8 cellular contexts compared by ENCODE assay signal in genomic region chr18:79680100-79680879, GRCh38. TPM values are rescaled to one million over a fixed set of nuclear protein-coding genes. Genes with fewer than 3 reads are reported as not detected.
A peak's percentile ranks its signal among the peaks of the same experiment; 100 is the strongest.
DNase-seq lines count a peak whose midpoint lies in the region; ATAC-seq and TF ChIP-seq lines count a peak whose summit lies in the region.

No MANE protein-coding gene starts in this region.

- no peaks in the 10 kb centered on the region for H3K9me3 ChIP-seq in gastroesophageal sphincter

- H3K4me1 ChIP-seq in gastroesophageal sphincter (peaks cover 0 to 57% (median 24%) of the 10 kb centered on the region in 3 donors), rectal smooth muscle tissue (ENCODE audit: control insufficient read depth, insufficient read depth, low read length) (peaks cover 18% of the 10 kb centered on the region)

- peak overlapping the region; percentile 45 for H3K9ac ChIP-seq in rectal smooth muscle tissue (ENCODE audit: low read length)

- H3K36me3 ChIP-seq in gastroesophageal sphincter (peaks cover 0 to 21% of the 10 kb centered on the region in 2 donors), rectal smooth muscle tissue (ENCODE audit: control insufficient read depth, insufficient read depth, low read length) (peaks cover 7% of the 10 kb centered on the region)

- ATAC-seq in HG02798 (IDR thresholded peaks at IDR 0.05; ENCODE audit: poor library complexity, unreplicated experiment): peak; percentile 0
- peak; percentile 5 for ATAC-seq in gastroesophageal sphincter

- 17% methylated on average over 6 to 15 of the region's 54 CpGs for WGBS in gastroesophageal sphincter (ENCODE audit: low coverage in 1 of 2), 2 donors

- no peak for TF ChIP-seq EP300 in gastroesophageal sphincter (IDR thresholded peaks at IDR 0.05)

- DNase-seq in GM12865 (ENCODE audit: low read depth) (peak; percentile 41), NCI-H460 (ENCODE audit: extremely low read depth, low read depth) (peak; percentile 3), kidney glomerular epithelial cell (lab: John Stamatoyannopoulos, UW) (no peak), epidermal melanocyte (ENCODE audit: insufficient read length, low spot score) (no peak)
- peak; percentile 10 for DNase-seq in activated effector memory CD4-positive, alpha-beta T cell treated with Interleukin-2 at 50 U/mL for 16 hours

- TF ChIP-seq CTCF in GM12865 (IDR thresholded peaks at IDR 0.05; ENCODE audit: insufficient read depth, low read depth, low read length, missing control alignments) (no peak), gastroesophageal sphincter (IDR thresholded peaks at IDR 0.05) (peak in 1 of 4 experiments; percentile 31)

- H3K4me3 ChIP-seq in GM12865 (ENCODE audit: low read depth, low read length) (peak overlapping the region; percentile 70), gastroesophageal sphincter (peak overlapping the region; percentile 39 to 70), rectal smooth muscle tissue (ENCODE audit: low read length) (peak overlapping the region; percentile 89)

- H3K27me3 ChIP-seq in gastroesophageal sphincter (no peaks in the 10 kb centered on the region), rectal smooth muscle tissue (ENCODE audit: control insufficient read depth, insufficient read depth, low read length) (no peaks in the 10 kb centered on the region)

- H3K27ac ChIP-seq in gastroesophageal sphincter (peak overlapping the region; percentile 64 to 100 (median 98)), rectal smooth muscle tissue (ENCODE audit: low read depth, low read length) (peak overlapping the region; percentile 100)

- no peak for TF ChIP-seq POLR2A in gastroesophageal sphincter (IDR thresholded peaks at IDR 0.05)

RNA-seq across cellular contexts. Expression of gene CTDP1, which starts 0.7 kb away (rescaled TPM):
- total RNA-seq in NCI-H460 (2014; rRNA removed; shearing (Covaris generic)): 12.4 and 14.5 TPM in 2 replicates
- polyA plus RNA-seq in NCI-H460 (2014; cell fraction: nucleus; rRNA removed): 15.2 and 15.9 TPM in 2 replicates
- 10 to 100 TPM; 16.7 to 25.3 (median 21.6) TPM for total RNA-seq in gastroesophageal sphincter

Comparison
In these comparisons a context has a peak if more than half of its experiments do, and no peak if none do; other contexts are left out.
1. DNase-seq: peak in GM12865 (single experiment), NCI-H460 (single experiment) and activated effector memory CD4-positive, alpha-beta T cell treated with Interleukin-2 at 50 U/mL for 16 hours (single experiment); none in kidney glomerular epithelial cell (single experiment) and epidermal melanocyte (single experiment).
2. Peak in every context shown above with its lines, with median percentiles within 50 percentile points of each other: H3K4me3 ChIP-seq.